ENCODE assay signal across 16 cellular contexts in the genomic region with DNA sequence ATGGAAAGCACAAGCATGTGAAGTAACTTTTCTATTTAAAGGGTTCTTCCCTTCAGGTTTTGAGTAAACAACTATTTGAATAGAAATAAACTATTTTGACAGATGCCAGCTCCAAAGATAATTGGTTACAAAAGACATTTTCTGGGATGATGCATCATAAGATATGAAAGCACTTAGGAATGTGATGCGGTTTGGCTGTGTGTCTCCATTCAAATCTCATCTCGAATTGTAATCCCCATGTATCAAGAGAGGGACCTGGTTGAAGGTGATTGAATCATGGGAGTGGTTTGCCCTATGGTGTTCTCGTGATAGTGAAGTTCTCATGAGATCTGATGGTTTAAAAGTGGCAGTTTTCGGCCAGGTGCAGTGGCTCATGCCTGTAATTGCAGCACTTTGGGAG.
"Had no signal": no experiment of that assay in that cellular context is flagged by ENCODE, and none has a peak within 500 bp of the region (broad histone marks: within the 10 kb centered on the region; RNA-seq: fewer than 3 reads in every experiment).

No MANE protein-coding gene starts in this region.

- H3K4me3 ChIP-seq: dorsolateral prefrontal cortex, lung, tibial artery had no signal

- H3K27me3 ChIP-seq: brain microvascular endothelial cell, dorsolateral prefrontal cortex, tibial artery had no signal

- H3K9me3 ChIP-seq: tibial artery had no signal

- H3K36me3 ChIP-seq: brain microvascular endothelial cell, tibial artery had no signal

- DNase-seq: activated CD4-positive, alpha-beta memory T cell treated with anti-CD3 and anti-CD28 coated beads, Interleukin-2, amount 10 ng/mL, durations not matched to agents 7 days and 5 days; activated CD4-positive, alpha-beta T cell treated with anti-CD3 and anti-CD28 coated beads for 36 hours; activated naive CD4-positive, alpha-beta T cell treated with anti-CD3 and anti-CD28 coated beads for 36 hours; activated T-cell treated with anti-CD3 and anti-CD28 coated beads, Interleukin-2, amount 50 U/mL, for 4 hours; anterior cingulate cortex; brain microvascular endothelial cell; central memory CD4-positive, alpha-beta T cell; dorsolateral prefrontal cortex; hypothalamus; kidney; naive B cell; retina; stimulated activated naive CD8-positive, alpha-beta T cell treated with anti-CD3 and anti-CD28 coated beads, Interleukin-15, Interleukin-2, amounts not matched to agents 100 U/mL and 50 U/mL, for 24 hours; substantia nigra; tibial artery had no signal
